Comparison of ENCODE assay signal across 1 cellular context in genomic region chr7:99918959-99919813, GRCh38.
TF ChIP-seq lines count a peak whose summit lies in the region.

Gene TRIM4, minus strand, starts transcription at chr7:99919530. Its CDS starts 129 bp downstream, at chr7:99919401.

TF ChIP-seq in HepG2, 621 proteins besides CTCF, POLR2A, EP300 and RAD21 (continued from another document and continues in another):
- TF ChIP-seq AHDC1 (CRISPR knock-in tag; IDR thresholded peaks at IDR 0.05; ENCODE audit: borderline replicate concordance), result no peak; the same call in 1 of the 2 replicates
- TF ChIP-seq ZNF362 (CRISPR knock-in tag; IDR thresholded peaks at IDR 0.05; ENCODE audit: borderline replicate concordance), result peak; percentile 50; the same call in 1 of the 2 replicates
- 0 out of 2 replicates have a peak, but pooled peaks have one; percentile 56 for TF ChIP-seq WIZ (CRISPR knock-in tag; IDR thresholded peaks at IDR 0.05)
- TF ChIP-seq ZNF3 (CRISPR knock-in tag; IDR thresholded peaks at IDR 0.05), result no peak
- no peak for TF ChIP-seq ZNF549 (CRISPR knock-in tag; IDR thresholded peaks at IDR 0.05)
- TF ChIP-seq ZBED4 (CRISPR knock-in tag; IDR thresholded peaks at IDR 0.05; ENCODE audit: borderline replicate concordance), result peak; percentile 67
- no peak for TF ChIP-seq ONECUT2 (CRISPR knock-in tag; IDR thresholded peaks at IDR 0.05)
- TF ChIP-seq ZNF724P (CRISPR knock-in tag; IDR thresholded peaks at IDR 0.05; ENCODE audit: borderline replicate concordance), result peak; percentile 62
- TF ChIP-seq GPN1 (CRISPR knock-in tag; IDR thresholded peaks at IDR 0.05; ENCODE audit: borderline replicate concordance), result no peak
- TF ChIP-seq PRDM10 (CRISPR knock-in tag; IDR thresholded peaks at IDR 0.05; ENCODE audit: low read depth), result peak; percentile 65; the same call in 1 of the 2 replicates
- TF ChIP-seq CREM (IDR thresholded peaks at IDR 0.05), result peak; percentile 68
- no peak for TF ChIP-seq CREM (CRISPR knock-in tag; IDR thresholded peaks at IDR 0.05)
- TF ChIP-seq ZNF883 (CRISPR knock-in tag; IDR thresholded peaks at IDR 0.05; ENCODE audit: not compliant biosample characterization), result no peak
- no peak for TF ChIP-seq ZNF251 (CRISPR knock-in tag; IDR thresholded peaks at IDR 0.05)
- TF ChIP-seq CC2D1A (CRISPR knock-in tag; IDR thresholded peaks at IDR 0.05), result no peak
- TF ChIP-seq ZFP91 (CRISPR knock-in tag; IDR thresholded peaks at IDR 0.05; ENCODE audit: borderline replicate concordance), result peak; percentile 93
- TF ChIP-seq ZNF34 (CRISPR knock-in tag; IDR thresholded peaks at IDR 0.05; ENCODE audit: borderline replicate concordance), result 0 out of 2 replicates have a peak, but pooled peaks have one; percentile 70
- peak; percentile 93 for TF ChIP-seq ZNF687 (CRISPR knock-in tag; IDR thresholded peaks at IDR 0.05)
- TF ChIP-seq SYNCRIP (IDR thresholded peaks at IDR 0.05; ENCODE audit: insufficient read depth, low read depth, low read length), result no peak
- TF ChIP-seq ZNF720 (CRISPR knock-in tag; IDR thresholded peaks at IDR 0.05), result no peak
- no peak for TF ChIP-seq PRMT3 (CRISPR knock-in tag; IDR thresholded peaks at IDR 0.05; ENCODE audit: borderline replicate concordance, low read depth)
- peak; percentile 97 for TF ChIP-seq ZFX (CRISPR knock-in tag; IDR thresholded peaks at IDR 0.05; ENCODE audit: low read depth)
- no peak for TF ChIP-seq DDIT3 (CRISPR knock-in tag; IDR thresholded peaks at IDR 0.05)
- peak; percentile 82 for TF ChIP-seq CBFB (CRISPR knock-in tag; IDR thresholded peaks at IDR 0.05)
- no peak for TF ChIP-seq LRRFIP1 (CRISPR knock-in tag; conservative IDR thresholded peaks at IDR 0.05)
- 0 out of 2 replicates have a peak, but pooled peaks have one; percentile 38 for TF ChIP-seq ZBTB44 (CRISPR knock-in tag; IDR thresholded peaks at IDR 0.05)
